In genomic region chr20:12057778-12058177, GRCh38 we compare ENCODE assay signal across 22 cellular contexts.
"Had no signal": no experiment of that assay in that cellular context is flagged by ENCODE, and none has a peak within 500 bp of the region (broad histone marks: within the 10 kb centered on the region; RNA-seq: fewer than 3 reads in every experiment).

No MANE protein-coding gene starts in this region.

- H3K4me3 ChIP-seq: breast epithelium, colonic mucosa, lower lobe of right lung, right atrium auricular region, spleen, suprapubic skin, tibial nerve had no signal

- H3K4me3 Mint-ChIP-seq: activated CD8-positive, alpha-beta memory T cell treated with anti-CD3 and anti-CD28 coated beads, Interleukin-2, amount 10 ng/mL, durations not matched to agents 7 days and 5 days; activated CD8-positive, alpha-beta T cell treated with anti-CD3 and anti-CD28 coated beads, Interleukin-2, amount 10 ng/mL, durations not matched to agents 7 days and 5 days; natural killer cell had no signal

- H3K27ac Mint-ChIP-seq: activated CD8-positive, alpha-beta memory T cell treated with anti-CD3 and anti-CD28 coated beads, Interleukin-2, amount 10 ng/mL, durations not matched to agents 7 days and 5 days; activated CD8-positive, alpha-beta T cell treated with anti-CD3 and anti-CD28 coated beads, Interleukin-2, amount 10 ng/mL, durations not matched to agents 7 days and 5 days; activated naive CD4-positive, alpha-beta T cell treated with anti-CD3 and anti-CD28 coated beads, Interleukin-2, amount 50 U/mL, for 72 hours; activated T-helper 2 cell treated with anti-CD3 and anti-CD28 coated beads, Interferon-gamma antibody, Interleukin-2, Interleukin-4, amounts not matched to agents 10 μg/mL and 5 μg/mL and 100 μg/mL, durations not matched to agents 14 hours and 24 hours and 36 hours; natural killer cell had no signal

- H3K27ac ChIP-seq: breast epithelium, colonic mucosa, lower lobe of right lung, right atrium auricular region, spleen, suprapubic skin, tibial nerve had no signal

- H3K36me3 ChIP-seq: breast epithelium, colonic mucosa, lower lobe of right lung, right atrium auricular region, spleen, suprapubic skin, tibial nerve had no signal

- H3K27me3 Mint-ChIP-seq: activated CD8-positive, alpha-beta memory T cell treated with anti-CD3 and anti-CD28 coated beads, Interleukin-2, amount 10 ng/mL, durations not matched to agents 7 days and 5 days had no signal

- H3K9me3 ChIP-seq: breast epithelium, colonic mucosa, lower lobe of right lung, right atrium auricular region, suprapubic skin had no signal

- DNase-seq: activated CD4-positive, alpha-beta T cell treated with anti-CD3 and anti-CD28 coated beads, Interleukin-2, amount 50 U/mL, for 1 hour; activated CD8-positive, alpha-beta memory T cell treated with anti-CD3 and anti-CD28 coated beads, Interleukin-2, amount 10 ng/mL, durations not matched to agents 7 days and 5 days; activated CD8-positive, alpha-beta T cell treated with anti-CD3 and anti-CD28 coated beads, Interleukin-2, amount 10 ng/mL, durations not matched to agents 7 days and 5 days; activated T-cell treated with anti-CD3 and anti-CD28 coated beads, Interleukin-2, amount 50 U/mL, for 48 hours; central memory CD4-positive, alpha-beta T cell; colonic mucosa; effector memory CD4-positive, alpha-beta T cell; erythroblast; head of caudate nucleus; hippocampal formation; kidney glomerular epithelial cell; lower lobe of right lung; natural killer cell; spleen; stimulated activated naive CD4-positive, alpha-beta T cell; T-helper 2 cell had no signal

- H3K36me3 Mint-ChIP-seq: activated CD8-positive, alpha-beta memory T cell treated with anti-CD3 and anti-CD28 coated beads, Interleukin-2, amount 10 ng/mL, durations not matched to agents 7 days and 5 days; natural killer cell had no signal

- H3K4me1 ChIP-seq: breast epithelium, colonic mucosa, lower lobe of right lung, right atrium auricular region, suprapubic skin had no signal

- H3K4me1 Mint-ChIP-seq: activated CD8-positive, alpha-beta memory T cell treated with anti-CD3 and anti-CD28 coated beads, Interleukin-2, amount 10 ng/mL, durations not matched to agents 7 days and 5 days had no signal

- H3K27me3 ChIP-seq: breast epithelium, colonic mucosa, right atrium auricular region, spleen, suprapubic skin, tibial nerve had no signal
